1 cellular context compared by ENCODE assay signal in genomic region chr17:78082355-78082872, GRCh38. TPM values are rescaled to one million over a fixed set of nuclear protein-coding genes. Genes with fewer than 3 reads are reported as not detected.
"Had no signal": no experiment of that assay in that cellular context is flagged by ENCODE, and none has a peak within 500 bp of the region (broad histone marks: within the 10 kb centered on the region; RNA-seq: fewer than 3 reads in every experiment).

No MANE protein-coding gene starts in this region.

RNA-seq across cellular contexts. Expression of gene TMC8, which starts 48.2 kb away (rescaled TPM):
- total RNA-seq: fibroblast of lung had no signal
